In genomic region chr18:46433121-46433826, GRCh38 we compare ENCODE assay signal across 2 cellular contexts.
A peak's percentile ranks its signal among the peaks of the same experiment; 100 is the strongest.
TF ChIP-seq lines count a peak whose summit lies in the region.

No MANE protein-coding gene starts in this region.

TF ChIP-seq in GM23338, 12 proteins besides CTCF, POLR2A, EP300 and RAD21 (continued from another document):
- 0 out of 2 replicates have a peak, but pooled peaks have one; percentile 43 for TF ChIP-seq ETS1 (IDR thresholded peaks at IDR 0.05)

TF ChIP-seq in WTC11, 78 proteins besides CTCF, POLR2A, EP300 and RAD21 (continued from another document):
- TF ChIP-seq AFF4 (CRISPR knock-in tag; IDR thresholded peaks at IDR 0.05; ENCODE audit: borderline replicate concordance) (no peak), AR (CRISPR knock-in tag; IDR thresholded peaks at IDR 0.05) (no peak), ZNF138 (CRISPR knock-in tag; conservative IDR thresholded peaks at IDR 0.05) (0 out of 2 replicates have a peak, but pooled peaks have one; percentile 31), SMAD3 (CRISPR knock-in tag; IDR thresholded peaks at IDR 0.05; ENCODE audit: borderline replicate concordance) (no peak), NFE2L1 (CRISPR knock-in tag; IDR thresholded peaks at IDR 0.05) (0 out of 2 replicates have a peak, but pooled peaks have one; percentile 18), ZBTB21 (CRISPR knock-in tag; IDR thresholded peaks at IDR 0.05; ENCODE audit: borderline replicate concordance) (0 out of 2 replicates have a peak, but pooled peaks have one; percentile 58), MYBL2 (CRISPR knock-in tag; IDR thresholded peaks at IDR 0.05) (peak; percentile 90; the same call in 1 of the 2 replicates), ZNF121 (CRISPR knock-in tag; IDR thresholded peaks at IDR 0.05) (no peak), USF2 (CRISPR knock-in tag; IDR thresholded peaks at IDR 0.05) (no peak), CBFB (CRISPR knock-in tag; IDR thresholded peaks at IDR 0.05; ENCODE audit: low read depth) (no peak), NR2C2 (CRISPR knock-in tag; IDR thresholded peaks at IDR 0.05) (no peak), FOXK1 (CRISPR knock-in tag; IDR thresholded peaks at IDR 0.05) (0 out of 2 replicates have a peak, but pooled peaks have one; percentile 51), ESRRA (CRISPR knock-in tag; IDR thresholded peaks at IDR 0.05; ENCODE audit: borderline replicate concordance) (0 out of 2 replicates have a peak, but pooled peaks have one; percentile 48), SMAD4 (CRISPR knock-in tag; IDR thresholded peaks at IDR 0.05) (no peak), FOXP1 (CRISPR knock-in tag; IDR thresholded peaks at IDR 0.05; ENCODE audit: borderline replicate concordance) (peak; percentile 58; the same call in 1 of the 2 replicates), ZNF281 (CRISPR knock-in tag; IDR thresholded peaks at IDR 0.05) (no peak), KAT7 (CRISPR knock-in tag; IDR thresholded peaks at IDR 0.05; ENCODE audit: borderline replicate concordance) (0 out of 2 replicates have a peak, but pooled peaks have one; percentile 44), FOXP4 (CRISPR knock-in tag; IDR thresholded peaks at IDR 0.05) (peak; percentile 41; the same call in 1 of the 2 replicates)
TF ChIP-seq in WTC11: peak in this region for 14.
